In the genomic region with DNA sequence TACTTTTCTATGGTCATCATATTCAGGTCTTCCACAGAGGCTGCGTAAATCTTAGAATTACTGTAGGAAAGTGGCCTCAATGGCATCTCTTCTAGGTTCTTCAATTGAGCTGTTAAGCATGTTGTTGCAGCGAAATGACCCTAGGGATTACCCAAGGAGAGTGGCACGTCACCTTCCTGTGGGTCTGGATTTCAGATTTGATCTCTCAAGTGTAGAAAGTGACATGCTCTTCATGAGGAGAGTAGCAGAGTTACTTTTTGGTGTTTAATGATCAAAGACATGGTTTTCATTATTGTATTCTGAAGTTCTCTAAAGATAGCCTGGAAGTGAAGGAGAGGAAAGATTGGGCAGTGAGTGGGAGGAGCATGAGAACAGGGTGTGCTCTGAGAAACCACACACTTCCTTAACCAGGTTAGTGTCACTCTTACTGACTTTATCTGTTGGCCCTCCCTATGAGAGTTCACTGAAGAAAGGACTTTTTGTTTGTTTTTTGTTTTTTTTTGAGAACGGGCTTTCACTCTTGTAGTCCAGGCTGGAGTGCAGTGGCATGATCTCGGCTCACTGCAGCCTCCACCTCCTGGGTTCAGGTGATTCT, we compare ENCODE assay signal across 8 cellular contexts.
DNase-seq lines count a peak whose midpoint lies in the region; ATAC-seq and TF ChIP-seq lines count a peak whose summit lies in the region.

No MANE protein-coding gene starts in this region.

- H3K9me3 Mint-ChIP-seq in activated T-cell treated with anti-CD3 and anti-CD28 coated beads, Interleukin-2, amount 50 U/mL, for 72 hours, result no peaks in the 10 kb centered on the region
- no peaks in the 10 kb centered on the region for H3K9me3 Mint-ChIP-seq in T-helper 2 cell treated with Interferon-gamma antibody and Interleukin-4, amounts not matched to agents 5 μg/mL and 100 μg/mL, for 36 hours
- no peaks in the 10 kb centered on the region for H3K9me3 Mint-ChIP-seq in stimulated activated naive B cell treated with anti-CD40 and anti-IgM and Interleukin-4, amounts not matched to agents 10 μg/mL and 1 μg/mL and 100 μg/mL, for 72 hours
- H3K9me3 Mint-ChIP-seq in MCF 10A (ENCODE audit: unreplicated experiment), result no peaks in the 10 kb centered on the region

- H3K4me1 Mint-ChIP-seq in activated T-cell treated with anti-CD3 and anti-CD28 coated beads, Interleukin-2, amount 50 U/mL, for 72 hours (ENCODE audit: low read depth), result peaks cover 46% of the 10 kb centered on the region
- peaks cover 26% of the 10 kb centered on the region for H3K4me1 Mint-ChIP-seq in T-helper 2 cell treated with Interferon-gamma antibody and Interleukin-4, amounts not matched to agents 5 μg/mL and 100 μg/mL, for 36 hours (ENCODE audit: low read depth)
- H3K4me1 Mint-ChIP-seq in stimulated activated naive B cell treated with anti-CD40 and anti-IgM and Interleukin-4, amounts not matched to agents 10 μg/mL and 1 μg/mL and 100 μg/mL, for 72 hours, result peaks cover 53 to 83% of the 10 kb centered on the region in 2 donors
- H3K4me1 Mint-ChIP-seq in MCF 10A (ENCODE audit: insufficient read depth, unreplicated experiment), result peaks cover 24% of the 10 kb centered on the region

- peaks cover 1 to 2% of the 10 kb centered on the region in 2 donors for H3K36me3 Mint-ChIP-seq in activated T-cell treated with anti-CD3 and anti-CD28 coated beads, Interleukin-2, amount 50 U/mL, for 72 hours (ENCODE audit: insufficient read depth in 2 of 2)
- H3K36me3 Mint-ChIP-seq in T-helper 2 cell treated with Interferon-gamma antibody and Interleukin-4, amounts not matched to agents 5 μg/mL and 100 μg/mL, for 36 hours (ENCODE audit: low read depth), result peaks cover 15% of the 10 kb centered on the region
- H3K36me3 Mint-ChIP-seq in stimulated activated naive B cell treated with anti-CD40 and anti-IgM and Interleukin-4, amounts not matched to agents 10 μg/mL and 1 μg/mL and 100 μg/mL, for 72 hours, result peaks cover 29 to 40% of the 10 kb centered on the region in 2 donors
- H3K36me3 Mint-ChIP-seq in MCF 10A (ENCODE audit: insufficient read depth, unreplicated experiment), result peaks cover 62% of the 10 kb centered on the region

- intact Hi-C loops in MCF 10A (cut with micrococcal nuclease), result no loop called here

- no peaks in the 10 kb centered on the region for H3K9me3 ChIP-seq in WERI-Rb-1 (ENCODE audit: severe bottlenecking)

- BruUV-seq in MCF 10A (replicated peaks; lab: Mats Ljungman, UMichigan), result no TSS peak

- ATAC-seq in activated T-cell treated with anti-CD3 and anti-CD28 coated beads, Interleukin-2, amount 50 U/mL, for 72 hours (replicated peaks in 1 of 2), result peak; percentile 81 to 93
- peak; percentile 86 for ATAC-seq in HG02981 (IDR thresholded peaks at IDR 0.05; ENCODE audit: unreplicated experiment)
- ATAC-seq in stimulated activated naive B cell treated with anti-CD40 and anti-IgM and Interleukin-4, amounts not matched to agents 10 μg/mL and 1 μg/mL and 100 μg/mL, for 72 hours (replicated peaks), result peak; percentile 87 to 90

- CTCF ChIA-PET in MCF 10A (lab: Yijun Ruan, JAX), result interaction anchor here (0.5 to 0.6 kb wide), 2 partner anchors 70 to 203 kb away, joined by 3 read pairs; no protein-coding TSS in a partner anchor

- TF ChIP-seq CTCF in WERI-Rb-1 (IDR thresholded peaks at IDR 0.05; ENCODE audit: low read depth, low read length) (no peak), MCF 10A (IDR thresholded peaks at IDR 0.05; ENCODE audit: unreplicated experiment) (no peak)

- H3K27me3 Mint-ChIP-seq in activated T-cell treated with anti-CD3 and anti-CD28 coated beads, Interleukin-2, amount 50 U/mL, for 72 hours (ENCODE audit: low read depth), result no peaks in the 10 kb centered on the region
- H3K27me3 Mint-ChIP-seq in T-helper 2 cell treated with Interferon-gamma antibody and Interleukin-4, amounts not matched to agents 5 μg/mL and 100 μg/mL, for 36 hours (ENCODE audit: low read depth), result no peaks in the 10 kb centered on the region
- H3K27me3 Mint-ChIP-seq in stimulated activated naive B cell treated with anti-CD40 and anti-IgM and Interleukin-4, amounts not matched to agents 10 μg/mL and 1 μg/mL and 100 μg/mL, for 72 hours, result no peaks in the 10 kb centered on the region
- no peaks in the 10 kb centered on the region for H3K27me3 Mint-ChIP-seq in MCF 10A (ENCODE audit: insufficient read depth, unreplicated experiment)

- H3K36me3 ChIP-seq in WERI-Rb-1, result peaks cover 91% of the 10 kb centered on the region

- no peak for DNase-seq in activated T-cell treated with anti-CD3 and anti-CD28 coated beads, Interleukin-2, amount 50 U/mL, for 72 hours
- DNase-seq in activated T-cell treated with anti-CD3 and anti-CD28 coated beads, Interleukin-2, amount 50 U/mL, for 1 hour, result no peak
- peak; percentile 26 for DNase-seq in T-helper 2 cell treated with Interferon-gamma antibody and Interleukin-4, amounts not matched to agents 5 μg/mL and 100 μg/mL, for 36 hours (ENCODE audit: low spot score)
- DNase-seq in stimulated activated naive B cell treated with anti-CD40 and anti-IgM and Interleukin-4, amounts not matched to agents 10 μg/mL and 1 μg/mL and 100 μg/mL, for 72 hours, result peak; percentile 35
- DNase-seq in NCI-H748 treated with DMSO at 0.1 percent for 48 hours (lab: John Stamatoyannopoulos, UW), result no peak
- DNase-seq in WERI-Rb-1, result no peak
- DNase-seq in MCF 10A (ENCODE audit: unreplicated experiment), result no peak

- H3K4me3 ChIP-seq in WERI-Rb-1 (ENCODE audit: low read depth, low read length), result no peak overlapping the region

- POLR2A ChIA-PET in MCF 10A (lab: Yijun Ruan, JAX), result interaction anchor here (0.7 kb wide), 1 partner anchor 14 kb away, joined by 3 read pairs; no protein-coding TSS in a partner anchor

- H3K27ac ChIP-seq in WERI-Rb-1, result no peak overlapping the region

- H3K27ac Mint-ChIP-seq in activated T-cell treated with anti-CD3 and anti-CD28 coated beads, Interleukin-2, amount 50 U/mL, for 72 hours, result peak overlapping the region; percentile 61
- peak overlapping the region; percentile 80 for H3K27ac Mint-ChIP-seq in T-helper 2 cell treated with Interferon-gamma antibody and Interleukin-4, amounts not matched to agents 5 μg/mL and 100 μg/mL, for 36 hours
- H3K27ac Mint-ChIP-seq in stimulated activated naive B cell treated with anti-CD40 and anti-IgM and Interleukin-4, amounts not matched to agents 10 μg/mL and 1 μg/mL and 100 μg/mL, for 72 hours, result peak overlapping the region; percentile 94
- no peak overlapping the region for H3K27ac Mint-ChIP-seq in MCF 10A (ENCODE audit: low read depth, unreplicated experiment)

- H3K4me3 Mint-ChIP-seq in activated T-cell treated with anti-CD3 and anti-CD28 coated beads, Interleukin-2, amount 50 U/mL, for 72 hours, result peak overlapping the region; percentile 38 to 60
- peak overlapping the region; percentile 68 for H3K4me3 Mint-ChIP-seq in T-helper 2 cell treated with Interferon-gamma antibody and Interleukin-4, amounts not matched to agents 5 μg/mL and 100 μg/mL, for 36 hours
- H3K4me3 Mint-ChIP-seq in stimulated activated naive B cell treated with anti-CD40 and anti-IgM and Interleukin-4, amounts not matched to agents 10 μg/mL and 1 μg/mL and 100 μg/mL, for 72 hours, result peak overlapping the region; percentile 61 to 62
- H3K4me3 Mint-ChIP-seq in MCF 10A (ENCODE audit: unreplicated experiment), result no peak overlapping the region

- H3K27me3 ChIP-seq in WERI-Rb-1 (ENCODE audit: insufficient read depth, low read depth, severe bottlenecking), result no peaks in the 10 kb centered on the region

Comparison
In these comparisons a context has a peak if more than half of its experiments do, and no peak if none do; other contexts are left out.
1. DNase-seq: peak in T-helper 2 cell treated with Interferon-gamma antibody and Interleukin-4, amounts not matched to agents 5 μg/mL and 100 μg/mL, for 36 hours (single experiment) and stimulated activated naive B cell treated with anti-CD40 and anti-IgM and Interleukin-4, amounts not matched to agents 10 μg/mL and 1 μg/mL and 100 μg/mL, for 72 hours (single experiment); none in activated T-cell treated with anti-CD3 and anti-CD28 coated beads, Interleukin-2, amount 50 U/mL, for 72 hours (0 of 2), activated T-cell treated with anti-CD3 and anti-CD28 coated beads, Interleukin-2, amount 50 U/mL, for 1 hour (single experiment), NCI-H748 treated with DMSO at 0.1 percent for 48 hours (single experiment), WERI-Rb-1 (single experiment) and MCF 10A (single experiment).
2. Peak in every context shown above with its lines, with median percentiles within 50 percentile points of each other: ATAC-seq.